In genomic region chr1:117929340-117930172, GRCh38 we compare ENCODE assay signal across 8 cellular contexts. TPM values are rescaled to one million over a fixed set of nuclear protein-coding genes. Genes with fewer than 3 reads are reported as not detected.
DNase-seq lines count a peak whose midpoint lies in the region; ATAC-seq and TF ChIP-seq lines count a peak whose summit lies in the region.

Gene GDAP2 (minus strand): TSS chr1:117929621. CDS start chr1:117920357, 9,264 bp downstream.
Gene WDR3 (plus strand): TSS chr1:117929739. CDS start chr1:117933320, 3,581 bp downstream.

- POLR2A ChIA-PET in naive thymus-derived CD8-positive, alpha-beta T cell (lab: Charles Lee), result interaction anchor here (0.9 to 1.0 kb wide), 2 partner anchors 322 to 870 kb away, joined by 3 read pairs; partner anchors contain the start of gene TTF2

- peak; percentile 94 for ATAC-seq in RWPE2 (ENCODE audit: low read depth)
- peak; percentile 90 to 93 for ATAC-seq in naive thymus-derived CD8-positive, alpha-beta T cell

- H3K4me3 Mint-ChIP-seq in activated T-helper 2 cell treated with anti-CD3 and anti-CD28 coated beads, Interferon-gamma antibody, Interleukin-2, Interleukin-4, amounts not matched to agents 10 μg/mL and 5 μg/mL and 100 μg/mL, durations not matched to agents 14 hours and 24 hours and 36 hours (ENCODE audit: low read depth), result peak within 1 kb of the TSS; percentile 93
- H3K4me3 Mint-ChIP-seq in naive thymus-derived CD8-positive, alpha-beta T cell, result peak within 1 kb of the TSS; percentile 86 to 97 (median 96)

- H3K27ac Mint-ChIP-seq in activated T-helper 2 cell treated with anti-CD3 and anti-CD28 coated beads, Interferon-gamma antibody, Interleukin-2, Interleukin-4, amounts not matched to agents 10 μg/mL and 5 μg/mL and 100 μg/mL, durations not matched to agents 14 hours and 24 hours and 36 hours, result peak within 1 kb of the TSS; percentile 80
- H3K27ac Mint-ChIP-seq in naive thymus-derived CD8-positive, alpha-beta T cell, result peak within 1 kb of the TSS; percentile 85 to 100 (median 98)

- intact Hi-C loops in activated T-helper 2 cell treated with anti-CD3 and anti-CD28 coated beads, Interferon-gamma antibody, Interleukin-2, Interleukin-4, amounts not matched to agents 10 μg/mL and 5 μg/mL and 100 μg/mL, durations not matched to agents 14 hours and 24 hours and 36 hours (cut with micrococcal nuclease), result loop anchor here (1.0 to 5.0 kb wide), 3 partner anchors 322 to 1557 kb away; partner anchors contain the start of genes ATP1A1, MAN1A2 and TENT5C

- TF ChIP-seq CTCF in RWPE2 (IDR thresholded peaks at IDR 0.05; ENCODE audit: poor library complexity, severe bottlenecking), result no peak
- no peak for TF ChIP-seq CTCF in fibroblast of mammary gland (conservative IDR thresholded peaks at IDR 0.05; ENCODE audit: control insufficient read depth, insufficient read depth, low read depth, low read length)

- H3K9me3 ChIP-seq in RWPE2 (ENCODE audit: severe bottlenecking), result no peaks in the 10 kb centered on the region

- H3K27me3 ChIP-seq in RWPE2 (ENCODE audit: insufficient read depth, poor library complexity, severe bottlenecking), result no peaks in the 10 kb centered on the region

- H3K4me1 ChIP-seq in RWPE2 (ENCODE audit: insufficient read depth, poor library complexity, severe bottlenecking), result peaks cover 21% of the 10 kb centered on the region

- H3K36me3 ChIP-seq in RWPE2 (ENCODE audit: low read depth), result peaks cover 15% of the 10 kb centered on the region

- H3K27ac ChIP-seq in RWPE2 (ENCODE audit: poor library complexity, severe bottlenecking), result peak within 1 kb of the TSS; percentile 51

- H3K4me3 ChIP-seq in RWPE2 (ENCODE audit: severe bottlenecking) (peak within 1 kb of the TSS; percentile 70), fibroblast of mammary gland (ENCODE audit: control insufficient read depth, low read depth, low read length) (peak within 1 kb of the TSS; percentile 99)

- H3K27me3 Mint-ChIP-seq in activated T-helper 2 cell treated with anti-CD3 and anti-CD28 coated beads, Interferon-gamma antibody, Interleukin-2, Interleukin-4, amounts not matched to agents 10 μg/mL and 5 μg/mL and 100 μg/mL, durations not matched to agents 14 hours and 24 hours and 36 hours (ENCODE audit: low read depth), result peaks cover 1% of the 10 kb centered on the region
- H3K27me3 Mint-ChIP-seq in naive thymus-derived CD8-positive, alpha-beta T cell, result no peaks in the 10 kb centered on the region

- no peaks in the 10 kb centered on the region for H3K9me3 Mint-ChIP-seq in activated T-helper 2 cell treated with anti-CD3 and anti-CD28 coated beads, Interferon-gamma antibody, Interleukin-2, Interleukin-4, amounts not matched to agents 10 μg/mL and 5 μg/mL and 100 μg/mL, durations not matched to agents 14 hours and 24 hours and 36 hours
- no peaks in the 10 kb centered on the region for H3K9me3 Mint-ChIP-seq in naive thymus-derived CD8-positive, alpha-beta T cell

- peaks cover 39% of the 10 kb centered on the region for H3K4me1 Mint-ChIP-seq in activated T-helper 2 cell treated with anti-CD3 and anti-CD28 coated beads, Interferon-gamma antibody, Interleukin-2, Interleukin-4, amounts not matched to agents 10 μg/mL and 5 μg/mL and 100 μg/mL, durations not matched to agents 14 hours and 24 hours and 36 hours (ENCODE audit: low read depth)
- peaks cover 32 to 69% (median 64%) of the 10 kb centered on the region in 4 donors for H3K4me1 Mint-ChIP-seq in naive thymus-derived CD8-positive, alpha-beta T cell

- H3K36me3 Mint-ChIP-seq in activated T-helper 2 cell treated with anti-CD3 and anti-CD28 coated beads, Interferon-gamma antibody, Interleukin-2, Interleukin-4, amounts not matched to agents 10 μg/mL and 5 μg/mL and 100 μg/mL, durations not matched to agents 14 hours and 24 hours and 36 hours (ENCODE audit: low read depth), result peaks cover 28% of the 10 kb centered on the region
- H3K36me3 Mint-ChIP-seq in naive thymus-derived CD8-positive, alpha-beta T cell, result peaks cover 0 to 20% (median 4%) of the 10 kb centered on the region in 3 donors

- DNase-seq in EH (ENCODE audit: low read depth) (peak; percentile 98), H4 (ENCODE audit: low spot score) (peak; percentile 98), LoVo (ENCODE audit: low spot score) (peak; percentile 98), RWPE2 (ENCODE audit: low spot score) (peak; percentile 97), fibroblast of mammary gland (ENCODE audit: low read depth) (peak; percentile 95)
- peak; percentile 95 for DNase-seq in activated T-helper 2 cell treated with anti-CD3 and anti-CD28 coated beads, Interferon-gamma antibody, Interleukin-2, Interleukin-4, amounts not matched to agents 10 μg/mL and 5 μg/mL and 100 μg/mL, durations not matched to agents 14 hours and 24 hours and 36 hours (ENCODE audit: low spot score)
- peak; percentile 87 to 97 (median 96) for DNase-seq in naive thymus-derived CD8-positive, alpha-beta T cell
- DNase-seq in stimulated activated naive CD4-positive, alpha-beta T cell (lab: John Stamatoyannopoulos, UW), result peak; percentile 90 to 95 (median 94)

RNA-seq across cellular contexts. Expression of gene GDAP2, which starts in this region (rescaled TPM):
- 18.6 and 19.5 TPM in 2 replicates for total RNA-seq in H4 (2014; rRNA removed; shearing (Covaris generic))
- 19.7 and 25.3 TPM in 2 replicates for total RNA-seq in activated T-helper 2 cell treated with anti-CD3 and anti-CD28 coated beads, Interferon-gamma antibody, Interleukin-2, Interleukin-4, amounts not matched to agents 10 μg/mL and 5 μg/mL and 100 μg/mL, durations not matched to agents 14 hours and 24 hours and 36 hours
- 10 to 100 TPM; 21.6 to 22.5 TPM for total RNA-seq in naive thymus-derived CD8-positive, alpha-beta T cell
- polyA plus RNA-seq in naive thymus-derived CD8-positive, alpha-beta T cell, result 1 to 10 TPM; 5.7 to 9.4 (median 6.9) TPM

RNA-seq across cellular contexts. Expression of gene WDR3, which starts in this region (rescaled TPM):
- total RNA-seq in H4 (2014; rRNA removed; shearing (Covaris generic)), result 35.2 and 38.3 TPM in 2 replicates
- total RNA-seq in activated T-helper 2 cell treated with anti-CD3 and anti-CD28 coated beads, Interferon-gamma antibody, Interleukin-2, Interleukin-4, amounts not matched to agents 10 μg/mL and 5 μg/mL and 100 μg/mL, durations not matched to agents 14 hours and 24 hours and 36 hours, result 54.2 and 55.5 TPM in 2 replicates
- total RNA-seq in naive thymus-derived CD8-positive, alpha-beta T cell, result 10 to 100 TPM; 29.3 to 30.5 TPM
- polyA plus RNA-seq in naive thymus-derived CD8-positive, alpha-beta T cell, result 10 to 100 TPM; 17.4 to 41.9 (median 27.7) TPM

Comparison
In these comparisons a context has a peak if more than half of its experiments do, and no peak if none do; other contexts are left out.
1. Peak in every context shown above with its lines: DNase-seq, ATAC-seq, H3K4me3 ChIP-seq and H3K27ac ChIP-seq.